In genomic region chr10:50932113-50932512, GRCh38 we compare ENCODE assay signal across 1 cellular context.
TF ChIP-seq lines count a peak whose summit lies in the region.

No MANE protein-coding gene starts in this region.

TF ChIP-seq in HepG2, 621 proteins besides CTCF, POLR2A, EP300 and RAD21:
- TF ChIP-seq, protein P1, sequence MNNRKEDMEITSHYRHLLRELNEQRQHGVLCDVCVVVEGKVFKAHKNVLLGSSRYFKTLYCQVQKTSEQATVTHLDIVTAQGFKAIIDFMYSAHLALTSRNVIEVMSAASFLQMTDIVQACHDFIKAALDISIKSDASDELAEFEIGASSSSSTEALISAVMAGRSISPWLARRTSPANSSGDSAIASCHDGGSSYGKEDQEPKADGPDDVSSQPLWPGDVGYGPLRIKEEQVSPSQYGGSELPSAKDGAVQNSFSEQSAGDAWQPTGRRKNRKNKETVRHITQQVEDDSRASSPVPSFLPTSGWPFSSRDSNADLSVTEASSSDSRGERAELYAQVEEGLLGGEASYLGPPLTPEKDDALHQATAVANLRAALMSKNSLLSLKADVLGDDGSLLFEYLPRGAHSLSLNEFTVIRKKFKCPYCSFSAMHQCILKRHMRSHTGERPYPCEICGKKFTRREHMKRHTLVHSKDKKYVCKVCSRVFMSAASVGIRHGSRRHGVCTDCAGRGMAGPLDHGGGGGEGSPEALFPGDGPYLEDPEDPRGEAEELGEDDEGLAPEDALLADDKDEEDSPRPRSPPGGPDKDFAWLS (CRISPR knock-in tag; IDR thresholded peaks at IDR 0.05; ENCODE audit: borderline replicate concordance): no peak
- no peak for TF ChIP-seq ARHGAP35 (CRISPR knock-in tag; IDR thresholded peaks at IDR 0.05; ENCODE audit: borderline replicate concordance)
- TF ChIP-seq ZNF446 (CRISPR knock-in tag; IDR thresholded peaks at IDR 0.05): no peak
- TF ChIP-seq, protein P2, sequence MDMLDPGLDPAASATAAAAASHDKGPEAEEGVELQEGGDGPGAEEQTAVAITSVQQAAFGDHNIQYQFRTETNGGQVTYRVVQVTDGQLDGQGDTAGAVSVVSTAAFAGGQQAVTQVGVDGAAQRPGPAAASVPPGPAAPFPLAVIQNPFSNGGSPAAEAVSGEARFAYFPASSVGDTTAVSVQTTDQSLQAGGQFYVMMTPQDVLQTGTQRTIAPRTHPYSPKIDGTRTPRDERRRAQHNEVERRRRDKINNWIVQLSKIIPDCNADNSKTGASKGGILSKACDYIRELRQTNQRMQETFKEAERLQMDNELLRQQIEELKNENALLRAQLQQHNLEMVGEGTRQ (IDR thresholded peaks at IDR 0.05; ENCODE audit: low read depth, low read length): no peak
- TF ChIP-seq, protein P2 (CRISPR knock-in tag; IDR thresholded peaks at IDR 0.05; ENCODE audit: borderline replicate concordance): no peak
- no peak for TF ChIP-seq ZNF335 (CRISPR knock-in tag; IDR thresholded peaks at IDR 0.05)
- TF ChIP-seq AKAP8 (CRISPR knock-in tag; IDR thresholded peaks at IDR 0.05): no peak
- TF ChIP-seq ZNF775 (CRISPR knock-in tag; IDR thresholded peaks at IDR 0.05; ENCODE audit: borderline replicate concordance): no peak
- TF ChIP-seq HNRNPK (IDR thresholded peaks at IDR 0.05; ENCODE audit: low read depth, low read length, poor library complexity, severe bottlenecking): no peak
- no peak for TF ChIP-seq ZNF205 (CRISPR knock-in tag; IDR thresholded peaks at IDR 0.05)
- TF ChIP-seq ZNF180 (CRISPR knock-in tag; IDR thresholded peaks at IDR 0.05; ENCODE audit: borderline replicate concordance, low read depth): no peak
- TF ChIP-seq KAT2B (IDR thresholded peaks at IDR 0.05; ENCODE audit: borderline replicate concordance, low read depth, low read length): no peak
- no peak for TF ChIP-seq ZNF557 (CRISPR knock-in tag; IDR thresholded peaks at IDR 0.05)
- TF ChIP-seq NR2C2 (CRISPR knock-in tag; IDR thresholded peaks at IDR 0.05; ENCODE audit: borderline replicate concordance): no peak
- no peak for TF ChIP-seq HNF4A (CRISPR knock-in tag; IDR thresholded peaks at IDR 0.05)
- no peak for TF ChIP-seq ZNF589 (CRISPR knock-in tag; conservative IDR thresholded peaks at IDR 0.05)
- TF ChIP-seq, protein P3, sequence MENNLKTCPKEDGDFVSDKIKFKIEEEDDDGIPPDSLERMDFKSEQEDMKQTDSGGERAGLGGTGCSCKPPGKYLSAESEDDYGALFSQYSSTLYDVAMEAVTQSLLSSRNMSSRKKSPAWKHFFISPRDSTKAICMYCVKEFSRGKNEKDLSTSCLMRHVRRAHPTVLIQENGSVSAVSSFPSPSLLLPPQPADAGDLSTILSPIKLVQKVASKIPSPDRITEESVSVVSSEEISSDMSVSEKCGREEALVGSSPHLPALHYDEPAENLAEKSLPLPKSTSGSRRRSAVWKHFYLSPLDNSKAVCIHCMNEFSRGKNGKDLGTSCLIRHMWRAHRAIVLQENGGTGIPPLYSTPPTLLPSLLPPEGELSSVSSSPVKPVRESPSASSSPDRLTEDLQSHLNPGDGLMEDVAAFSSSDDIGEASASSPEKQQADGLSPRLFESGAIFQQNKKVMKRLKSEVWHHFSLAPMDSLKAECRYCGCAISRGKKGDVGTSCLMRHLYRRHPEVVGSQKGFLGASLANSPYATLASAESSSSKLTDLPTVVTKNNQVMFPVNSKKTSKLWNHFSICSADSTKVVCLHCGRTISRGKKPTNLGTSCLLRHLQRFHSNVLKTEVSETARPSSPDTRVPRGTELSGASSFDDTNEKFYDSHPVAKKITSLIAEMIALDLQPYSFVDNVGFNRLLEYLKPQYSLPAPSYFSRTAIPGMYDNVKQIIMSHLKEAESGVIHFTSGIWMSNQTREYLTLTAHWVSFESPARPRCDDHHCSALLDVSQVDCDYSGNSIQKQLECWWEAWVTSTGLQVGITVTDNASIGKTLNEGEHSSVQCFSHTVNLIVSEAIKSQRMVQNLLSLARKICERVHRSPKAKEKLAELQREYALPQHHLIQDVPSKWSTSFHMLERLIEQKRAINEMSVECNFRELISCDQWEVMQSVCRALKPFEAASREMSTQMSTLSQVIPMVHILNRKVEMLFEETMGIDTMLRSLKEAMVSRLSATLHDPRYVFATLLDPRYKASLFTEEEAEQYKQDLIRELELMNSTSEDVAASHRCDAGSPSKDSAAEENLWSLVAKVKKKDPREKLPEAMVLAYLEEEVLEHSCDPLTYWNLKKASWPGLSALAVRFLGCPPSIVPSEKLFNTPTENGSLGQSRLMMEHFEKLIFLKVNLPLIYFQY (CRISPR knock-in tag; IDR thresholded peaks at IDR 0.05; ENCODE audit: borderline replicate concordance): no peak
- TF ChIP-seq ZNF333 (CRISPR knock-in tag; IDR thresholded peaks at IDR 0.05; ENCODE audit: borderline replicate concordance): no peak
